Comparison of ENCODE assay signal across 1 cellular context in genomic region chr7:116515584-116515983, GRCh38.
TF ChIP-seq lines count a peak whose summit lies in the region.

No MANE protein-coding gene starts in this region.

TF ChIP-seq in GM23338, 12 proteins besides CTCF, POLR2A, EP300 and RAD21 (continued from another document):
- TF ChIP-seq ZNF462 (CRISPR knock-in tag; IDR thresholded peaks at IDR 0.05) (no peak), ETS1 (IDR thresholded peaks at IDR 0.05) (no peak)
